ENCODE assay signal across 28 cellular contexts in genomic region chr18:30415903-30416302, GRCh38.
"Had no signal": no experiment of that assay in that cellular context is flagged by ENCODE, and none has a peak within 500 bp of the region (broad histone marks: within the 10 kb centered on the region; RNA-seq: fewer than 3 reads in every experiment).

No MANE protein-coding gene starts in this region.

- FAIRE-seq: bronchial epithelial cell, TTC549 had no signal

- DNase-seq: activated B cell treated with CpG ODN at 0.5 μM for 24 hours; activated CD4-positive, alpha-beta memory T cell treated with anti-CD3 and anti-CD28 coated beads for 36 hours; activated CD4-positive, alpha-beta T cell treated with anti-CD3 and anti-CD28 coated beads for 4 hours; activated CD4-positive, alpha-beta T cell treated with anti-CD3 and anti-CD28 coated beads, Interleukin-2, amount 10 ng/mL, durations not matched to agents 24 days and 14 days; activated CD4-positive, alpha-beta T cell treated with anti-CD3 and anti-CD28 coated beads, Interleukin-2, amount 50 U/mL, for 1 hour; activated CD4-positive, alpha-beta T cell treated with anti-CD3 and anti-CD28 coated beads, Interleukin-2, amount 50 U/mL, for 4 hours; activated CD4-positive, CD25-positive, alpha-beta regulatory T cell treated with anti-CD3 and anti-CD28 coated beads, Interleukin-2, amount 50 U/mL, for 72 hours; activated CD8-positive, alpha-beta memory T cell treated with anti-CD3 and anti-CD28 coated beads, Interleukin-2, amount 50 U/mL, for 4 hours; activated CD8-positive, alpha-beta T cell treated with anti-CD3 and anti-CD28 coated beads for 36 hours; activated effector memory CD4-positive, alpha-beta T cell treated with anti-CD3 and anti-CD28 coated beads, Interleukin-2, amount 50 U/mL, for 16 hours; activated gamma-delta T cell treated with Interleukin-2 at 50 U/mL for 16 hours; activated naive CD4-positive, alpha-beta T cell; activated naive CD4-positive, alpha-beta T cell treated with anti-CD3 and anti-CD28 coated beads for 36 hours; activated naive CD4-positive, alpha-beta T cell treated with anti-CD3 and anti-CD28 coated beads, Interleukin-2, amount 50 U/mL, for 16 hours; activated naive CD8-positive, alpha-beta T cell treated with anti-CD3 and anti-CD28 coated beads for 36 hours; activated T-cell treated with anti-CD3 and anti-CD28 coated beads for 4 hours; activated T-cell treated with anti-CD3 and anti-CD28 coated beads, Interleukin-2, amount 50 U/mL, for 1 hour; activated T-cell treated with anti-CD3 and anti-CD28 coated beads, Interleukin-2, amount 50 U/mL, for 4 hours; activated T-cell treated with anti-CD3 and anti-CD28 coated beads, Interleukin-2, amount 50 U/mL, for 72 hours; adrenal gland; amygdala; anterior cingulate cortex; caudate nucleus; cerebellar nuclear complex; T-helper 2 cell; T-helper 9 cell had no signal
